ENCODE assay signal across 8 cellular contexts in the genomic region with DNA sequence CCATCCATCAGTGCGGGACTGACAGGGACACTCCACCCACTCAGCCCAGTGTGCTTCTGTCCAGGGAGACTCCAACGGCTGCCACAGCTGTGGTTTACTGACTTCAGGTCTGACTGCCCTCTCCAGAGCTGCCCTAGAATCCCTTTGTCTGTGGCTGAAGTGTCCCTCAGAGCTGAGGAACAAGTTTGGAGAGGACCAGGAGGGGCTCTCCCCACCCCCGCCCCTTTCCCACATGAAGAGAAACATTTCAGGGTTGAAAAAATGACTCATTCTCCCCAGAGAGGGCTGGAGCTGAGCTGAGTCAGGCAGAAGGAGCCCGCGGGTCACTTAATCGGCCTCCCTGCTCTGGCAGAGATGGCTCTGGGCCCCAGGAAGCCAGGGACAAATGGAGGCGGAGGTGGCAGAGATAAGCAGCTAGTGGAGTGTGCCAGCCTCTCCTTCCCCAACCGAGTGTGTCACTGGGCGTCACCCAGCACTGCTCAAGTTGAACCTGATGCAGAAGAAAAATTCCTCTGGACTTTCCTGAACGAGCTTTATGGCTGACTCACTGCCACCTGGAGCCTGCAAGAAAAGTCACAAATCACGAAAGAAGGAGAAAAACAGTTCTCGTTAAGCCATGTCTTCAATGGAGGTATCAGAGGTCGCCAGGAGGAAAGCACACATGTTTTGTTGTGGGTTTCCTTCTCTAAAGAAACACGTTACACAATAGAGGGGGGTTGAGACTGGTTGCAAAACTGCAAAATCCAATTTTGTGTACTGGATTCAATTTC. TPM values are rescaled to one million over a fixed set of nuclear protein-coding genes. Genes with fewer than 3 reads are reported as not detected.
DNase-seq lines count a peak whose midpoint lies in the region; ATAC-seq, FAIRE-seq and TF ChIP-seq lines count a peak whose summit lies in the region.

No MANE protein-coding gene starts in this region.

- no peaks in the 10 kb centered on the region for H4K20me1 ChIP-seq in PC-9 (ENCODE audit: insufficient read depth)

- peaks cover 4% of the 10 kb centered on the region for H3K27me3 Mint-ChIP-seq in glutamatergic neuron (ENCODE audit: unreplicated experiment)

- peak overlapping the region; percentile 24; the same call in 1 of the 2 replicates for H3K4me3 ChIP-seq in PC-9

- CTCF ChIA-PET in PC-9 (lab: Charles Lee): interaction anchor here (1.7 kb wide), 1 partner anchor 10 kb away, joined by 14 read pairs; no protein-coding TSS in a partner anchor

- no peak overlapping the region for H2AFZ ChIP-seq in PC-9

- BruUV-seq in PC-9 (replicated peaks; lab: Mats Ljungman, UMichigan): TSS peak; percentile 50

- H3K4me2 ChIP-seq in PC-9: peak overlapping the region; percentile 71

- peak overlapping the region; percentile 55 for H3K4me3 Mint-ChIP-seq in glutamatergic neuron (ENCODE audit: unreplicated experiment)

- peaks cover 7% of the 10 kb centered on the region for H3K9me3 Mint-ChIP-seq in glutamatergic neuron (ENCODE audit: unreplicated experiment)

- TF ChIP-seq CTCF in PC-9 (conservative IDR thresholded peaks at IDR 0.05): no peak
- TF ChIP-seq CTCF in glutamatergic neuron (IDR thresholded peaks at IDR 0.05; ENCODE audit: partially characterized antibody, unreplicated experiment): no peak

- no peaks in the 10 kb centered on the region for H3K9me2 ChIP-seq in PC-9 (ENCODE audit: insufficient read depth)

- peaks cover 38% of the 10 kb centered on the region for H3F3A ChIP-seq in PC-9 (ENCODE audit: insufficient read depth, low read depth)

- POLR2A ChIA-PET in PC-9 (lab: Charles Lee; ENCODE audit: unreplicated experiment): interaction anchor here (0.5 to 0.9 kb wide), 10 partner anchors 11 to 787 kb away, joined by 3 to 27 read pairs (median 6); no protein-coding TSS in a partner anchor

- H3K79me2 ChIP-seq in PC-9 (ENCODE audit: low read depth): peaks cover 44% of the 10 kb centered on the region

- intact Hi-C loops in PC-9 (cut with micrococcal nuclease; ENCODE audit: unreplicated experiment): loop anchor here (1.0 to 2.0 kb wide), 3 partner anchors 10 to 64 kb away; no protein-coding TSS in a partner anchor

- no peaks in the 10 kb centered on the region for H3K36me3 ChIP-seq in PC-9 (ENCODE audit: low read depth)

- ATAC-seq in GM18498 (IDR thresholded peaks at IDR 0.05; ENCODE audit: unreplicated experiment): no peak

- H3K9me3 ChIP-seq in PC-9 (ENCODE audit: insufficient read depth, low read depth): no peaks in the 10 kb centered on the region

- no peaks in the 10 kb centered on the region for H3K27me3 ChIP-seq in PC-9 (ENCODE audit: insufficient read depth, low read depth)

- H3K4me1 ChIP-seq in PC-9 (replicated peaks; ENCODE audit: insufficient read depth): peaks cover 68% of the 10 kb centered on the region

- peak overlapping the region; percentile 34 for H3K27ac Mint-ChIP-seq in glutamatergic neuron (ENCODE audit: unreplicated experiment)

- DNase-seq in GOT3 (lab: John Stamatoyannopoulos, UW) (peak; percentile 52), PC-9 (peak; percentile 96 to 97), glutamatergic neuron (no peak), renal cortical epithelial cell (ENCODE audit: low read depth) (peak; percentile 99), urothelium cell line (ENCODE audit: low spot score) (peak; percentile 88), NCI-H1048 (lab: John Stamatoyannopoulos, UW) (no peak)
- peak; percentile 37 for DNase-seq in activated effector memory CD4-positive, alpha-beta T cell treated with Interleukin-2 at 50 U/mL for 16 hours

- H3K36me3 Mint-ChIP-seq in glutamatergic neuron (ENCODE audit: unreplicated experiment): no peaks in the 10 kb centered on the region

- peaks cover 32% of the 10 kb centered on the region for H3K4me1 Mint-ChIP-seq in glutamatergic neuron (ENCODE audit: low read depth, unreplicated experiment)

- H3K27ac ChIP-seq in PC-9: peak overlapping the region; percentile 94

- FAIRE-seq in urothelium cell line (lab: Jason Lieb, UNC): no peak

RNA-seq across cellular contexts. Expression of a gene that starts 34.3 kb away (rescaled TPM):
- total RNA-seq in PC-9 (2021): 80.8 and 82.1 TPM in 2 replicates
- 36.1 TPM for total RNA-seq in glutamatergic neuron (ENCODE audit: unreplicated experiment)
- total RNA-seq in renal cortical epithelial cell: 122 and 191 TPM in 2 replicates

Comparison
In these comparisons a context has a peak if more than half of its experiments do, and no peak if none do; other contexts are left out.
1. DNase-seq: peak in GOT3 (single experiment), PC-9 (2 of 2), activated effector memory CD4-positive, alpha-beta T cell treated with Interleukin-2 at 50 U/mL for 16 hours (single experiment), renal cortical epithelial cell (single experiment) and urothelium cell line (single experiment); none in glutamatergic neuron (single experiment) and NCI-H1048 (single experiment).